In the genomic region with DNA sequence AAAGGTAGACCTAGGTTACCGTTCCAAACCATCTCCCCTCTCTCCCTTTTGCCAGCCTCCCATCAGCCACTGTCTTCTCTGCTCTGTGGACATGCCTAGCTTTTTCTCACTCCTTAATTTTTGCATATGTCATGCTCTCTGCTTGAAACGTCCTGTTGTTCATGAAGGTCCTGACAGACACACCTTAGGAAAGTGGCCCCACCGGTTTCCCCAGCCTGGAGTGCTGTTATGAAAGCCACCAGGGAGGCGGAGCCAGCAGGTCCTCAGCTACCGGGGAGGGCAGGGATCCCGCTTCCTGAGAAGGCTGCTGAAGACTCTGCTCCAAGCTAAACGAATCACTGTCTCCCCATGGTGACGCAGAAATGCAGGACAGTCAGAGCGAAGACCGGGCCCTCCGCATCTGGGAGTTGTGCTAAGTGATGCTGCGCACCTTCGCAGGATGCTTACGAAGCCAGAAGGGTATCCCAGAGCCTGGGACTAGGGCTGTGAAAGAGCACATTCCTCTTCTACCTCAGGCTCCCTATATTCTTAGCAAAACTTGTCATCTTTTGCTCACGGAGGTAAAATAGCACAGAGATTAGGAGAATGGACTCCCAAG, we compare ENCODE assay signal across 6 cellular contexts. TPM values are rescaled to one million over a fixed set of nuclear protein-coding genes. Genes with fewer than 3 reads are reported as not detected.
DNase-seq lines count a peak whose midpoint lies in the region; ATAC-seq, FAIRE-seq and TF ChIP-seq lines count a peak whose summit lies in the region.

No MANE protein-coding gene starts in this region.

- H3K18ac ChIP-seq in H1 (ENCODE audit: extremely low read depth, low read length), result no peak overlapping the region

- H3K4me2 ChIP-seq in BLaER1 treated with 17β-estradiol and CSF1 and Interleukin-3, amounts not matched to agents 10 nM and 100 nM, result peak overlapping the region; percentile 66 to 91 (median 79)
- peak overlapping the region; percentile 89 to 97 for H3K4me2 ChIP-seq in H1 (ENCODE audit: insufficient read depth in 1 of 2, low read depth in 2 of 2, low read length in 2 of 2)

- no peak overlapping the region for H3K14ac ChIP-seq in H1 (ENCODE audit: insufficient read length)

- no peak overlapping the region for H3K4ac ChIP-seq in H1 (replicated peaks; ENCODE audit: insufficient read length, low read depth, low read length)

- no peak overlapping the region for H4K8ac ChIP-seq in H1 (ENCODE audit: extremely low read depth, insufficient read depth, low read length)

- intact Hi-C loops in gastrocnemius medialis (cut with DNase I; ENCODE audit: low total_unique reads), result loop anchor here (10.0 kb wide), 1 partner anchor 299 kb away; no protein-coding TSS in a partner anchor

- no peak overlapping the region for H4K5ac ChIP-seq in H1 (ENCODE audit: insufficient read length, low read depth, low read length)

- in situ Hi-C loops in gastrocnemius medialis (cut with MboI; ENCODE audit: low sequenced_read_pairs in 4 of 4), result loop anchor here in 1 of 4 donors (25.0 kb wide), 1 partner anchor 291 kb away; a partner anchor contains a TSS

- peaks cover 36 to 55% (median 44%) of the 10 kb centered on the region in 11 experiments for H3K27me3 ChIP-seq in BLaER1 treated with 17β-estradiol and CSF1 and Interleukin-3, amounts not matched to agents 10 nM and 100 nM
- peaks cover 3 to 33% (median 32%) of the 10 kb centered on the region in 4 experiments for H3K27me3 ChIP-seq in H1 (replicated peaks in 1 of 4; ENCODE audit: control insufficient read depth in 3 of 4, extremely low read depth in 1 of 4, insufficient read depth in 3 of 4, low read length in 3 of 4)
- H3K27me3 ChIP-seq in gastrocnemius medialis, result peaks cover 21 to 30% (median 29%) of the 10 kb centered on the region in 3 donors

- no peak for TF ChIP-seq EP300 in H1 (IDR thresholded peaks at IDR 0.05; ENCODE audit: borderline replicate concordance in 1 of 2, low read depth in 2 of 2, low read length in 2 of 2)

- no peak for TF ChIP-seq POLR2A in H1 (IDR thresholded peaks at IDR 0.05; ENCODE audit: control extremely low read depth in 1 of 2, low read depth in 2 of 2, low read length in 2 of 2)
- TF ChIP-seq POLR2A in gastrocnemius medialis (IDR thresholded peaks at IDR 0.05), result no peak

- H3K4me3 ChIP-seq in BLaER1 treated with 17β-estradiol and CSF1 and Interleukin-3, amounts not matched to agents 10 nM and 100 nM, result peak overlapping the region in 5 of 10 experiments; percentile 9 to 39 (median 25); a peak in 4 of 20 replicates
- peak overlapping the region; percentile 30 to 64 (median 34); a peak in 7 of 8 replicates for H3K4me3 ChIP-seq in H1 (ENCODE audit: extremely low read depth in 1 of 4, insufficient read depth in 2 of 4, low read depth in 3 of 4, low read length in 4 of 4)
- peak overlapping the region; percentile 14 to 50 (median 30) for H3K4me3 ChIP-seq in gastrocnemius medialis

- H3K79me2 ChIP-seq in H1 (ENCODE audit: control insufficient read depth in 1 of 2, insufficient read depth in 2 of 2, low read length in 2 of 2), result no peaks in the 10 kb centered on the region

- POLR2A ChIA-PET in H1 (lab: Charles Lee; ENCODE audit: partially characterized antibody), result interaction anchor here (0.8 to 3.0 kb wide), 12 partner anchors 8 to 268 kb away, joined by 3 to 13 read pairs (median 4); a partner anchor contains a TSS

- H3K23ac ChIP-seq in H1 (ENCODE audit: insufficient read length), result no peak overlapping the region

- no peak overlapping the region for H4K91ac ChIP-seq in H1 (replicated peaks; ENCODE audit: insufficient read length, low read length)

- peaks cover 38 to 61% (median 52%) of the 10 kb centered on the region in 10 experiments for H3K4me1 ChIP-seq in BLaER1 treated with 17β-estradiol and CSF1 and Interleukin-3, amounts not matched to agents 10 nM and 100 nM
- H3K4me1 ChIP-seq in H1 (replicated peaks in 1 of 4; ENCODE audit: control insufficient read depth in 3 of 4, insufficient read depth in 4 of 4, low read length in 3 of 4), result peaks cover 0 to 18% (median 16%) of the 10 kb centered on the region in 4 experiments; a peak in 5 of 7 replicates
- peaks cover 10 to 12% of the 10 kb centered on the region in 2 donors for H3K4me1 ChIP-seq in gastrocnemius medialis

- H3K27ac ChIP-seq in BLaER1 treated with 17β-estradiol and CSF1 and Interleukin-3, amounts not matched to agents 10 nM and 100 nM, result no peak overlapping the region
- H3K27ac ChIP-seq in H1 (ENCODE audit: low read depth, low read length) (no peak overlapping the region), gastrocnemius medialis (peak overlapping the region in 1 of 4 donors; percentile 44)

- no peak overlapping the region for H3K56ac ChIP-seq in H1 (replicated peaks; ENCODE audit: insufficient read length, low read depth, low read length)

- H2AK5ac ChIP-seq in H1 (ENCODE audit: low read depth, low read length), result no peak overlapping the region

- ATAC-seq in gastrocnemius medialis (peak; percentile 14 to 35), HG03354 (IDR thresholded peaks at IDR 0.05; ENCODE audit: poor library complexity, severe bottlenecking, unreplicated experiment) (no peak), HG02571 (IDR thresholded peaks at IDR 0.05; ENCODE audit: unreplicated experiment) (no peak)

- H2AFZ ChIP-seq in H1 (ENCODE audit: low read length), result peak overlapping the region; percentile 12; the same call in 1 of the 2 replicates

- H3K9ac ChIP-seq in BLaER1 treated with 17β-estradiol and CSF1 and Interleukin-3, amounts not matched to agents 10 nM and 100 nM, result peak overlapping the region in 3 of 11 experiments; percentile 16 to 37 (median 31); a peak in 5 of 22 replicates
- H3K9ac ChIP-seq in H1 (replicated peaks in 1 of 4; ENCODE audit: extremely low read depth in 1 of 4, low read depth in 3 of 4, low read length in 3 of 4), result no peak overlapping the region

- TF ChIP-seq RAD21 in H1 (IDR thresholded peaks at IDR 0.05 in 1 of 2, conservative IDR thresholded peaks at IDR 0.05 in 1 of 2; ENCODE audit: low read depth in 2 of 2, low read length in 2 of 2), result no peak

- DNase-seq in NCI-H526 (lab: John Stamatoyannopoulos, UW) (peak; percentile 86 to 90), H1 (ENCODE audit: low read depth in 1 of 2, low spot score in 2 of 2) (peak in 1 of 2 experiments; percentile 72), gastrocnemius medialis (no peak)

- no peaks in the 10 kb centered on the region for H3K36me3 ChIP-seq in BLaER1 treated with 17β-estradiol and CSF1 and Interleukin-3, amounts not matched to agents 10 nM and 100 nM
- no peaks in the 10 kb centered on the region for H3K36me3 ChIP-seq in H1 (ENCODE audit: control insufficient read depth in 2 of 4, insufficient read depth in 4 of 4, low read length in 3 of 4)
- no peaks in the 10 kb centered on the region for H3K36me3 ChIP-seq in gastrocnemius medialis

- TF ChIP-seq CTCF in H1 (IDR thresholded peaks at IDR 0.05; ENCODE audit: control extremely low read depth in 1 of 3, insufficient read depth in 1 of 3, low read depth in 1 of 3, low read length in 3 of 3) (no peak), gastrocnemius medialis (IDR thresholded peaks at IDR 0.05 in 4 of 5, conservative IDR thresholded peaks at IDR 0.05 in 1 of 5) (no peak)

- no peaks in the 10 kb centered on the region for H3K79me1 ChIP-seq in H1 (ENCODE audit: low read depth, low read length)

- H2BK12ac ChIP-seq in H1 (ENCODE audit: low read depth, low read length), result no peak overlapping the region

- no peak overlapping the region for H2BK15ac ChIP-seq in H1 (ENCODE audit: low read length)

- WGBS in H1 (ENCODE audit: extremely low coverage in 1 of 2, insufficient coverage in 1 of 2, insufficient read length in 1 of 2, insufficient replicate concordance in 2 of 2, low coverage in 1 of 2, low lambda C conversion rate in 2 of 2, missing lambda C conversion rate in 1 of 2), 2 experiments, result 5% methylated on average over 15 of the region's 15 CpGs; no CpG with 5 or more reads in 1 of the 2 experiments

- no peak overlapping the region for H2BK120ac ChIP-seq in H1 (replicated peaks; ENCODE audit: low read depth, low read length)

- H3K23me2 ChIP-seq in H1 (ENCODE audit: low read depth, low read length), result peaks cover 32% of the 10 kb centered on the region; the same call in 1 of the 2 replicates

- H2BK20ac ChIP-seq in H1 (ENCODE audit: low read length), result no peak overlapping the region

- no peak for FAIRE-seq in H1 (lab: Jason Lieb, UNC)

- H4K20me1 ChIP-seq in BLaER1 treated with 17β-estradiol and CSF1 and Interleukin-3, amounts not matched to agents 10 nM and 100 nM, result peaks cover 0 to 15% (median 0%) of the 10 kb centered on the region in 11 experiments; a peak in 1 of 22 replicates
- H4K20me1 ChIP-seq in H1 (replicated peaks in 1 of 2; ENCODE audit: control insufficient read depth in 1 of 2, insufficient read depth in 2 of 2, low read length in 2 of 2), result peaks cover 0 to 6% of the 10 kb centered on the region in 2 experiments

- no peaks in the 10 kb centered on the region for H3K9me3 ChIP-seq in BLaER1 treated with 17β-estradiol and CSF1 and Interleukin-3, amounts not matched to agents 10 nM and 100 nM (replicated peaks in 1 of 11)
- H3K9me3 ChIP-seq in H1 (ENCODE audit: insufficient read depth in 2 of 2, low read depth in 1 of 2, low read length in 1 of 2) (no peaks in the 10 kb centered on the region), gastrocnemius medialis (no peaks in the 10 kb centered on the region)

- H2BK5ac ChIP-seq in H1 (ENCODE audit: low read depth, low read length), result no peak overlapping the region

- CTCF ChIA-PET in H1 (lab: Charles Lee; ENCODE audit: partially characterized antibody), result interaction anchor here (0.8 to 17.5 kb wide), 51 partner anchors 8 to 514 kb away, joined by 3 to 434 read pairs (median 4); a partner anchor contains a TSS

RNA-seq across cellular contexts. Expression of a gene that starts 2.3 kb away (rescaled TPM):
- total RNA-seq in H1 (2021; fragmentation: NEBNext Ultra II Directional; extraction: Animal tissue kit (Norgen Biotek cat#: 25700)), result 0.35 and 0.67 TPM in 2 replicates
- polyA plus RNA-seq in H1 (2011; rRNA removed), result 0.39 and 0.85 TPM in 2 replicates
- polyA plus RNA-seq in H1 (2011; cell fraction: cytosol; rRNA removed), result 0.47 TPM
- polyA plus RNA-seq in H1 (2011; cell fraction: nucleus; rRNA removed), result 2.1 TPM
- 0.19 to 0.96 TPM (median 0.62 TPM) in 4 replicates for polyA plus RNA-seq in H1 (2012, experiment 1 of 2)
- 0.34 TPM for polyA plus RNA-seq in H1 (2012, experiment 2 of 2)
- polyA plus RNA-seq in H1 (2013, experiment 1 of 2), result 0.65 TPM
- polyA plus RNA-seq in H1 (2013, experiment 2 of 2), result 0.57 TPM
- 0.10 TPM in 1 of 2 replicates, not detected in the other for polyA minus RNA-seq in H1 (2011; rRNA and poly(A)+ RNA removed)
- polyA minus RNA-seq in H1 (2011; cell fraction: cytosol; rRNA and poly(A)+ RNA removed), result not detected
- 0.90 TPM for polyA minus RNA-seq in H1 (2011; cell fraction: nucleus; rRNA and poly(A)+ RNA removed)
- total RNA-seq in gastrocnemius medialis, result under 1 TPM in 2 of 4 donors, not detected in 2; 0.31 to 0.78 TPM

RNA-seq across cellular contexts. Expression of a gene that starts 10.4 kb away (rescaled TPM):
- 4.7 and 5.8 TPM in 2 replicates for total RNA-seq in H1 (2021; fragmentation: NEBNext Ultra II Directional; extraction: Animal tissue kit (Norgen Biotek cat#: 25700))
- 5.4 and 7.7 TPM in 2 replicates for polyA plus RNA-seq in H1 (2011; rRNA removed)
- 2.0 TPM for polyA plus RNA-seq in H1 (2011; cell fraction: cytosol; rRNA removed)
- 5.5 TPM for polyA plus RNA-seq in H1 (2011; cell fraction: nucleus; rRNA removed)
- 3.7 to 6.5 TPM (median 5.0 TPM) in 4 replicates for polyA plus RNA-seq in H1 (2012, experiment 1 of 2)
- 5.2 TPM for polyA plus RNA-seq in H1 (2012, experiment 2 of 2)
- 6.3 TPM for polyA plus RNA-seq in H1 (2013, experiment 1 of 2)
- polyA plus RNA-seq in H1 (2013, experiment 2 of 2), result 7.1 TPM
- 5.3 and 6.2 TPM in 2 replicates for polyA minus RNA-seq in H1 (2011; rRNA and poly(A)+ RNA removed)
- polyA minus RNA-seq in H1 (2011; cell fraction: cytosol; rRNA and poly(A)+ RNA removed), result 2.1 TPM
- polyA minus RNA-seq in H1 (2011; cell fraction: nucleus; rRNA and poly(A)+ RNA removed), result 8.0 TPM
- total RNA-seq in gastrocnemius medialis, result under 1 TPM in 2 of 4 donors, not detected in 2; 0.36 to 0.49 TPM

RNA-seq across cellular contexts. Expression of a gene that starts 23.4 kb away (rescaled TPM):
- total RNA-seq in H1 (2021; fragmentation: NEBNext Ultra II Directional; extraction: Animal tissue kit (Norgen Biotek cat#: 25700)), result 7.4 and 8.7 TPM in 2 replicates
- polyA plus RNA-seq in H1 (2011; rRNA removed), result 6.6 and 7.0 TPM in 2 replicates
- 3.5 TPM for polyA plus RNA-seq in H1 (2011; cell fraction: cytosol; rRNA removed)
- 10.1 TPM for polyA plus RNA-seq in H1 (2011; cell fraction: nucleus; rRNA removed)
- polyA plus RNA-seq in H1 (2012, experiment 1 of 2), result 8.1 to 10.9 TPM (median 8.9 TPM) in 4 replicates
- polyA plus RNA-seq in H1 (2012, experiment 2 of 2), result 8.4 TPM
- polyA plus RNA-seq in H1 (2013, experiment 1 of 2), result 5.3 TPM
- polyA plus RNA-seq in H1 (2013, experiment 2 of 2), result 4.8 TPM
- 3.6 and 6.1 TPM in 2 replicates for polyA minus RNA-seq in H1 (2011; rRNA and poly(A)+ RNA removed)
- 4.3 TPM for polyA minus RNA-seq in H1 (2011; cell fraction: cytosol; rRNA and poly(A)+ RNA removed)
- 8.0 TPM for polyA minus RNA-seq in H1 (2011; cell fraction: nucleus; rRNA and poly(A)+ RNA removed)
- 1 to 10 TPM; 1.2 to 3.9 (median 2.1) TPM for total RNA-seq in gastrocnemius medialis

RNA-seq across cellular contexts. Expression of a gene that starts 33.8 kb away (rescaled TPM):
- 149 and 159 TPM in 2 replicates for total RNA-seq in H1 (2021; fragmentation: NEBNext Ultra II Directional; extraction: Animal tissue kit (Norgen Biotek cat#: 25700))
- polyA plus RNA-seq in H1 (2011; rRNA removed), result 133 and 147 TPM in 2 replicates
- 102 TPM for polyA plus RNA-seq in H1 (2011; cell fraction: cytosol; rRNA removed)
- 164 TPM for polyA plus RNA-seq in H1 (2011; cell fraction: nucleus; rRNA removed)
- 283 to 334 TPM (median 310 TPM) in 4 replicates for polyA plus RNA-seq in H1 (2012, experiment 1 of 2)
- polyA plus RNA-seq in H1 (2012, experiment 2 of 2), result 974 TPM
- polyA plus RNA-seq in H1 (2013, experiment 1 of 2), result 394 TPM
- polyA plus RNA-seq in H1 (2013, experiment 2 of 2), result 462 TPM
- polyA minus RNA-seq in H1 (2011; rRNA and poly(A)+ RNA removed), result 33.1 and 47.8 TPM in 2 replicates
- polyA minus RNA-seq in H1 (2011; cell fraction: cytosol; rRNA and poly(A)+ RNA removed), result 88.6 TPM
- polyA minus RNA-seq in H1 (2011; cell fraction: nucleus; rRNA and poly(A)+ RNA removed), result 38.3 TPM
- 100 to 1,000 TPM; 181 to 201 (median 190) TPM for total RNA-seq in gastrocnemius medialis

RNA-seq across cellular contexts. Expression of a gene that starts 33.8 kb away (rescaled TPM):
- total RNA-seq in H1 (2021; fragmentation: NEBNext Ultra II Directional; extraction: Animal tissue kit (Norgen Biotek cat#: 25700)), result not detected in 2 replicates
- polyA plus RNA-seq in H1 (2011; rRNA removed), result 0.17 TPM in 1 of 2 replicates, not detected in the other
- not detected for polyA plus RNA-seq in H1 (2011; cell fraction: cytosol; rRNA removed)
- not detected for polyA plus RNA-seq in H1 (2011; cell fraction: nucleus; rRNA removed)
- polyA plus RNA-seq in H1 (2012, experiment 1 of 2), result not detected in 4 replicates
- not detected for polyA plus RNA-seq in H1 (2012, experiment 2 of 2)
- not detected for polyA plus RNA-seq in H1 (2013, experiment 1 of 2)
- polyA plus RNA-seq in H1 (2013, experiment 2 of 2), result not detected
- not detected in 2 replicates for polyA minus RNA-seq in H1 (2011; rRNA and poly(A)+ RNA removed)
- not detected for polyA minus RNA-seq in H1 (2011; cell fraction: cytosol; rRNA and poly(A)+ RNA removed)
- not detected for polyA minus RNA-seq in H1 (2011; cell fraction: nucleus; rRNA and poly(A)+ RNA removed)
- total RNA-seq in gastrocnemius medialis, result 1 to 10 TPM in 3 of 4 donors, not detected in 1; 1.3 to 2.8 (median 2.3) TPM

Comparison
In these comparisons a context has a peak if more than half of its experiments do, and no peak if none do; other contexts are left out.
1. DNase-seq: peak in NCI-H526 (2 of 2); none in gastrocnemius medialis (0 of 2).
2. ATAC-seq: peak in gastrocnemius medialis (2 of 2); none in HG03354 (single experiment) and HG02571 (single experiment).